In genomic region chr5:79514391-79515105, GRCh38 we compare ENCODE assay signal across 8 cellular contexts. TPM values are rescaled to one million over a fixed set of nuclear protein-coding genes. Genes with fewer than 3 reads are reported as not detected.
A peak's percentile ranks its signal among the peaks of the same experiment; 100 is the strongest.
DNase-seq lines count a peak whose midpoint lies in the region; ATAC-seq and TF ChIP-seq lines count a peak whose summit lies in the region.

No MANE protein-coding gene starts in this region.

- no peaks in the 10 kb centered on the region for H3K27me3 ChIP-seq in BJ (ENCODE audit: control insufficient read depth, insufficient read depth, low read length)

- peak overlapping the region; percentile 88 for H3K4me3 Mint-ChIP-seq in activated CD4-positive, alpha-beta T cell treated with anti-CD3 and anti-CD28 coated beads, Interleukin-2, amount 10 ng/mL, durations not matched to agents 7 days and 5 days

- peak overlapping the region; percentile 76 for H3K4me3 ChIP-seq in BJ (ENCODE audit: low read depth, low read length)

- no peaks in the 10 kb centered on the region for H3K9me3 Mint-ChIP-seq in activated CD4-positive, alpha-beta T cell treated with anti-CD3 and anti-CD28 coated beads, Interleukin-2, amount 10 ng/mL, durations not matched to agents 7 days and 5 days

- CTCF ChIA-PET in BJ (lab: Yijun Ruan, JAX) = interaction anchor here (1.9 to 2.3 kb wide), 2 partner anchors 382 to 489 kb away, joined by 6 read pairs; no protein-coding TSS in a partner anchor
- CTCF ChIA-PET in activated CD4-positive, alpha-beta T cell treated with anti-CD3 and anti-CD28 coated beads, Interleukin-2, amount 10 ng/mL, durations not matched to agents 7 days and 5 days (lab: Charles Lee) = interaction anchor here (1.2 to 2.2 kb wide), 2 partner anchors 8 to 13 kb away, joined by 3 to 9 read pairs; no protein-coding TSS in a partner anchor

- H3K36me3 Mint-ChIP-seq in activated CD4-positive, alpha-beta T cell treated with anti-CD3 and anti-CD28 coated beads, Interleukin-2, amount 10 ng/mL, durations not matched to agents 7 days and 5 days (ENCODE audit: low read depth) = no peaks in the 10 kb centered on the region

- H3K27me3 Mint-ChIP-seq in activated CD4-positive, alpha-beta T cell treated with anti-CD3 and anti-CD28 coated beads, Interleukin-2, amount 10 ng/mL, durations not matched to agents 7 days and 5 days = peaks cover 27% of the 10 kb centered on the region

- peak overlapping the region; percentile 95 for H3K27ac Mint-ChIP-seq in activated CD4-positive, alpha-beta T cell treated with anti-CD3 and anti-CD28 coated beads, Interleukin-2, amount 10 ng/mL, durations not matched to agents 7 days and 5 days

- no peaks in the 10 kb centered on the region for H3K36me3 ChIP-seq in BJ (ENCODE audit: control insufficient read depth, insufficient read depth, low read length)

- DNase-seq in BJ (ENCODE audit: low read depth) = peak; percentile 43
- peak; percentile 65 for DNase-seq in GM19240 (ENCODE audit: insufficient read length, low spot score)
- peak; percentile 74 to 88 for DNase-seq in NCI-H524 (lab: John Stamatoyannopoulos, UW)
- DNase-seq in activated CD4-positive, alpha-beta T cell treated with anti-CD3 and anti-CD28 coated beads, Interleukin-2, amount 10 ng/mL, durations not matched to agents 7 days and 5 days = peak; percentile 91
- DNase-seq in cortex of kidney (lab: John Stamatoyannopoulos, UW) = peak; percentile 46
- peak; percentile 98 for DNase-seq in left kidney (ENCODE audit: low read depth, low spot score)
- DNase-seq in stimulated activated CD4-positive, alpha-beta T cell treated with anti-CD3 and anti-CD28 coated beads, Interleukin-2, amount 100 ng/mL, for 24 hours = peak; percentile 88 to 89

- ATAC-seq in HG03457 (IDR thresholded peaks at IDR 0.05; ENCODE audit: unreplicated experiment) = peak; percentile 77

- no peak for TF ChIP-seq CTCF in BJ (IDR thresholded peaks at IDR 0.05; ENCODE audit: insufficient read depth, low read depth, low read length)

- peaks cover 31% of the 10 kb centered on the region for H3K4me1 Mint-ChIP-seq in activated CD4-positive, alpha-beta T cell treated with anti-CD3 and anti-CD28 coated beads, Interleukin-2, amount 10 ng/mL, durations not matched to agents 7 days and 5 days

- POLR2A ChIA-PET in BJ (lab: Charles Lee) = interaction anchor here (0.7 kb wide), 1 partner anchor 894 kb away, joined by 5 read pairs; the partner anchor contains the start of gene ZFYVE16
- POLR2A ChIA-PET in activated CD4-positive, alpha-beta T cell treated with anti-CD3 and anti-CD28 coated beads, Interleukin-2, amount 10 ng/mL, durations not matched to agents 7 days and 5 days (lab: Charles Lee) = interaction anchor here (0.8 kb wide), 1 partner anchor 47 kb away, joined by 3 read pairs; no protein-coding TSS in a partner anchor

RNA-seq across cellular contexts. Expression of gene HOMER1, which starts 0.6 kb away (rescaled TPM):
- 1.2 and 2.6 TPM in 2 replicates for polyA plus RNA-seq in BJ (2011; rRNA removed)
- polyA minus RNA-seq in BJ (2011; rRNA and poly(A)+ RNA removed) = 2.2 and 2.9 TPM in 2 replicates
- 1 to 10 TPM; 1.9 to 2.6 TPM for total RNA-seq in activated CD4-positive, alpha-beta T cell treated with anti-CD3 and anti-CD28 coated beads, Interleukin-2, amount 10 ng/mL, durations not matched to agents 7 days and 5 days

Comparison
In these comparisons a context has a peak if more than half of its experiments do, and no peak if none do; other contexts are left out.
1. Peak in every context shown above with its lines: DNase-seq, ATAC-seq and H3K4me3 ChIP-seq.
2. DNase-seq: peak in every context shown above with its lines; median percentile 98 in left kidney; 91 in activated CD4-positive, alpha-beta T cell treated with anti-CD3 and anti-CD28 coated beads, Interleukin-2, amount 10 ng/mL, durations not matched to agents 7 days and 5 days; 88 in stimulated activated CD4-positive, alpha-beta T cell treated with anti-CD3 and anti-CD28 coated beads, Interleukin-2, amount 100 ng/mL, for 24 hours; 81 in NCI-H524; 65 in GM19240; 46 in cortex of kidney; 43 in BJ.